In the genomic region with DNA sequence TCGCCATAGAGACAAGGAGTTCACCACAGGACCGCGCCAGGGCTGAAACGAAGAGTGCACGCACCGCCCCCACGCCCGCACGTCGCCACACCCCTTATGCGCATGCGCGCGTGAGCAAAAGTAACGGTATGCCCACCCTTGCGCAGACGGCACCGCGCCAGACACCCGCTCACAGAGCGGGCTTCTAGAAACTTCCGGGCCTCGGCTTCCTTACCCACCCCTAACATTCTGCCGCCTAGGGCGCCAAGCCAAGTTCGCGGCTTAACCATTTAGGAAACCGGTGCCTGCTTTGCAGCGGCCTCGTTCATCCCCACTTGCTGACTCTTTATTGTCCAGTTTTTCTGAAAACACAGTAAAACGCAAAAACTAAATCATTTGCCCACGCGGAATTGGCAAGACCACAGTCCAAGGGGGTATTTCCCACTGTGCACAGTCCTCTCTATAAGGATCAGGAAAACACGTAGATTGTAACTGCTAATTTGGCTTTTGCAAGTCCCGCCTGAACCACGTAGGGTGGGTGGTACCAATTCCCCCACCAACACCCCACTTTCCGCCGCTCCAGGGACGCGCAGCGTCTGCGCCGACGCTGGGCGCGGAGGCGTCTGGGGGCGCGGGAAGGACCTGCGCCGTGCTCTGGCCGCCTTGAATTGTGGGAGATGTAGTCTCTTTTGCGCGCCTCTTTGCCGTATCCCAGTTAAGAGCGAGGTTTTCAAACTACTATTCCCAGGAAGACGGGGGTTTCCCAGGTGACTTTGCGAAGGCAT, we compare ENCODE assay signal across 1 cellular context.
TF ChIP-seq lines count a peak whose summit lies in the region.

FBXO15 (minus strand) TSS at position 56 of the 764 bp plus-strand sequence; CDS start at position 7, 49 bp downstream.
A gene with protein sequence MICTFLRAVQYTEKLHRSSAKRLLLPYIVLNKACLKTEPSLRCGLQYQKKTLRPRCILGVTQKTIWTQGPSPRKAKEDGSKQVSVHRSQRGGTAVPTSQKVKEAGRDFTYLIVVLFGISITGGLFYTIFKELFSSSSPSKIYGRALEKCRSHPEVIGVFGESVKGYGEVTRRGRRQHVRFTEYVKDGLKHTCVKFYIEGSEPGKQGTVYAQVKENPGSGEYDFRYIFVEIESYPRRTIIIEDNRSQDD (plus strand): TSS at position 745 of the 764 bp plus-strand sequence. CDS start 286 bp downstream, outside the sequence.

TF ChIP-seq in HepG2, 621 proteins besides CTCF, POLR2A, EP300 and RAD21 (continued from another document and continues in another):
- TF ChIP-seq ZSCAN29 (CRISPR knock-in tag; conservative IDR thresholded peaks at IDR 0.05), result peak; percentile 57; the same call in 1 of the 2 replicates
- TF ChIP-seq ZNF10 (CRISPR knock-in tag; IDR thresholded peaks at IDR 0.05; ENCODE audit: borderline replicate concordance, low read depth), result no peak
- peak; percentile 97 for TF ChIP-seq MYPOP (CRISPR knock-in tag; IDR thresholded peaks at IDR 0.05)
- TF ChIP-seq, protein P1, sequence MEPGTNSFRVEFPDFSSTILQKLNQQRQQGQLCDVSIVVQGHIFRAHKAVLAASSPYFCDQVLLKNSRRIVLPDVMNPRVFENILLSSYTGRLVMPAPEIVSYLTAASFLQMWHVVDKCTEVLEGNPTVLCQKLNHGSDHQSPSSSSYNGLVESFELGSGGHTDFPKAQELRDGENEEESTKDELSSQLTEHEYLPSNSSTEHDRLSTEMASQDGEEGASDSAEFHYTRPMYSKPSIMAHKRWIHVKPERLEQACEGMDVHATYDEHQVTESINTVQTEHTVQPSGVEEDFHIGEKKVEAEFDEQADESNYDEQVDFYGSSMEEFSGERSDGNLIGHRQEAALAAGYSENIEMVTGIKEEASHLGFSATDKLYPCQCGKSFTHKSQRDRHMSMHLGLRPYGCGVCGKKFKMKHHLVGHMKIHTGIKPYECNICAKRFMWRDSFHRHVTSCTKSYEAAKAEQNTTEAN (CRISPR knock-in tag; conservative IDR thresholded peaks at IDR 0.05), result peak; percentile 50; the same call in 1 of the 2 replicates
- no peak for TF ChIP-seq DBP (CRISPR knock-in tag; IDR thresholded peaks at IDR 0.05; ENCODE audit: not compliant biosample characterization)
- TF ChIP-seq, protein P2, sequence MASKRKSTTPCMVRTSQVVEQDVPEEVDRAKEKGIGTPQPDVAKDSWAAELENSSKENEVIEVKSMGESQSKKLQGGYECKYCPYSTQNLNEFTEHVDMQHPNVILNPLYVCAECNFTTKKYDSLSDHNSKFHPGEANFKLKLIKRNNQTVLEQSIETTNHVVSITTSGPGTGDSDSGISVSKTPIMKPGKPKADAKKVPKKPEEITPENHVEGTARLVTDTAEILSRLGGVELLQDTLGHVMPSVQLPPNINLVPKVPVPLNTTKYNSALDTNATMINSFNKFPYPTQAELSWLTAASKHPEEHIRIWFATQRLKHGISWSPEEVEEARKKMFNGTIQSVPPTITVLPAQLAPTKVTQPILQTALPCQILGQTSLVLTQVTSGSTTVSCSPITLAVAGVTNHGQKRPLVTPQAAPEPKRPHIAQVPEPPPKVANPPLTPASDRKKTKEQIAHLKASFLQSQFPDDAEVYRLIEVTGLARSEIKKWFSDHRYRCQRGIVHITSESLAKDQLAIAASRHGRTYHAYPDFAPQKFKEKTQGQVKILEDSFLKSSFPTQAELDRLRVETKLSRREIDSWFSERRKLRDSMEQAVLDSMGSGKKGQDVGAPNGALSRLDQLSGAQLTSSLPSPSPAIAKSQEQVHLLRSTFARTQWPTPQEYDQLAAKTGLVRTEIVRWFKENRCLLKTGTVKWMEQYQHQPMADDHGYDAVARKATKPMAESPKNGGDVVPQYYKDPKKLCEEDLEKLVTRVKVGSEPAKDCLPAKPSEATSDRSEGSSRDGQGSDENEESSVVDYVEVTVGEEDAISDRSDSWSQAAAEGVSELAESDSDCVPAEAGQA (IDR thresholded peaks at IDR 0.05; ENCODE audit: low read depth), result peak; percentile 88
- TF ChIP-seq, protein P2 (CRISPR knock-in tag; IDR thresholded peaks at IDR 0.05; ENCODE audit: borderline replicate concordance), result no peak; the same call in 1 of the 2 replicates
- no peak for TF ChIP-seq SP2 (CRISPR knock-in tag; IDR thresholded peaks at IDR 0.05)
- peak; percentile 86 for TF ChIP-seq CCDC6 (CRISPR knock-in tag; IDR thresholded peaks at IDR 0.05)
- TF ChIP-seq ZNF547 (CRISPR knock-in tag; IDR thresholded peaks at IDR 0.05), result no peak; the same call in 1 of the 2 replicates
- TF ChIP-seq, protein P3, sequence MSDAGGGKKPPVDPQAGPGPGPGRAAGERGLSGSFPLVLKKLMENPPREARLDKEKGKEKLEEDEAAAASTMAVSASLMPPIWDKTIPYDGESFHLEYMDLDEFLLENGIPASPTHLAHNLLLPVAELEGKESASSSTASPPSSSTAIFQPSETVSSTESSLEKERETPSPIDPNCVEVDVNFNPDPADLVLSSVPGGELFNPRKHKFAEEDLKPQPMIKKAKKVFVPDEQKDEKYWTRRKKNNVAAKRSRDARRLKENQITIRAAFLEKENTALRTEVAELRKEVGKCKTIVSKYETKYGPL (CRISPR knock-in tag; IDR thresholded peaks at IDR 0.05), result peak; percentile 81; the same call in 1 of the 2 replicates
- TF ChIP-seq ZNF225 (CRISPR knock-in tag; IDR thresholded peaks at IDR 0.05), result peak; percentile 71; the same call in 1 of the 2 replicates
- TF ChIP-seq ATF7 (IDR thresholded peaks at IDR 0.05), result no peak
- no peak for TF ChIP-seq ATF7 (CRISPR knock-in tag; IDR thresholded peaks at IDR 0.05)
- peak; percentile 99 for TF ChIP-seq ZNF605 (CRISPR knock-in tag; IDR thresholded peaks at IDR 0.05)
- 0 out of 2 replicates have a peak, but pooled peaks have one; percentile 60 for TF ChIP-seq IRX3 (CRISPR knock-in tag; IDR thresholded peaks at IDR 0.05; ENCODE audit: borderline replicate concordance, low read depth)
- peak; percentile 46; the same call in 1 of the 2 replicates for TF ChIP-seq GFI1 (CRISPR knock-in tag; IDR thresholded peaks at IDR 0.05; ENCODE audit: borderline replicate concordance)
- TF ChIP-seq, protein P4, sequence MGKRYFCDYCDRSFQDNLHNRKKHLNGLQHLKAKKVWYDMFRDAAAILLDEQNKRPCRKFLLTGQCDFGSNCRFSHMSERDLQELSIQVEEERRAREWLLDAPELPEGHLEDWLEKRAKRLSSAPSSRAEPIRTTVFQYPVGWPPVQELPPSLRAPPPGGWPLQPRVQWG (CRISPR knock-in tag; IDR thresholded peaks at IDR 0.05; ENCODE audit: borderline replicate concordance, low read depth), result no peak
- no peak for TF ChIP-seq ARNT (IDR thresholded peaks at IDR 0.05)
- no peak for TF ChIP-seq ZSCAN21 (CRISPR knock-in tag; IDR thresholded peaks at IDR 0.05; ENCODE audit: borderline replicate concordance)
- peak; percentile 97 for TF ChIP-seq ZNF557 (CRISPR knock-in tag; IDR thresholded peaks at IDR 0.05)
- no peak for TF ChIP-seq SRSF4 (IDR thresholded peaks at IDR 0.05; ENCODE audit: low read depth, low read length, poor library complexity, severe bottlenecking)
- no peak for TF ChIP-seq ZNF460 (CRISPR knock-in tag; IDR thresholded peaks at IDR 0.05; ENCODE audit: borderline replicate concordance)
- 0 out of 2 replicates have a peak, but pooled peaks have one; percentile 17 for TF ChIP-seq SNAPC5 (CRISPR knock-in tag; IDR thresholded peaks at IDR 0.05; ENCODE audit: borderline replicate concordance)
- TF ChIP-seq ZNF543 (CRISPR knock-in tag; IDR thresholded peaks at IDR 0.05), result peak; percentile 68; the same call in 1 of the 2 replicates
- TF ChIP-seq, protein P5, sequence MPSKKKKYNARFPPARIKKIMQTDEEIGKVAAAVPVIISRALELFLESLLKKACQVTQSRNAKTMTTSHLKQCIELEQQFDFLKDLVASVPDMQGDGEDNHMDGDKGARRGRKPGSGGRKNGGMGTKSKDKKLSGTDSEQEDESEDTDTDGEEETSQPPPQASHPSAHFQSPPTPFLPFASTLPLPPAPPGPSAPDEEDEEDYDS (CRISPR knock-in tag; IDR thresholded peaks at IDR 0.05), result peak; percentile 55
- TF ChIP-seq, protein P6, sequence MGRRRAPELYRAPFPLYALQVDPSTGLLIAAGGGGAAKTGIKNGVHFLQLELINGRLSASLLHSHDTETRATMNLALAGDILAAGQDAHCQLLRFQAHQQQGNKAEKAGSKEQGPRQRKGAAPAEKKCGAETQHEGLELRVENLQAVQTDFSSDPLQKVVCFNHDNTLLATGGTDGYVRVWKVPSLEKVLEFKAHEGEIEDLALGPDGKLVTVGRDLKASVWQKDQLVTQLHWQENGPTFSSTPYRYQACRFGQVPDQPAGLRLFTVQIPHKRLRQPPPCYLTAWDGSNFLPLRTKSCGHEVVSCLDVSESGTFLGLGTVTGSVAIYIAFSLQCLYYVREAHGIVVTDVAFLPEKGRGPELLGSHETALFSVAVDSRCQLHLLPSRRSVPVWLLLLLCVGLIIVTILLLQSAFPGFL (CRISPR knock-in tag; IDR thresholded peaks at IDR 0.05), result no peak
- peak; percentile 89 for TF ChIP-seq NR2C2 (CRISPR knock-in tag; IDR thresholded peaks at IDR 0.05; ENCODE audit: borderline replicate concordance)
- TF ChIP-seq, protein P7, sequence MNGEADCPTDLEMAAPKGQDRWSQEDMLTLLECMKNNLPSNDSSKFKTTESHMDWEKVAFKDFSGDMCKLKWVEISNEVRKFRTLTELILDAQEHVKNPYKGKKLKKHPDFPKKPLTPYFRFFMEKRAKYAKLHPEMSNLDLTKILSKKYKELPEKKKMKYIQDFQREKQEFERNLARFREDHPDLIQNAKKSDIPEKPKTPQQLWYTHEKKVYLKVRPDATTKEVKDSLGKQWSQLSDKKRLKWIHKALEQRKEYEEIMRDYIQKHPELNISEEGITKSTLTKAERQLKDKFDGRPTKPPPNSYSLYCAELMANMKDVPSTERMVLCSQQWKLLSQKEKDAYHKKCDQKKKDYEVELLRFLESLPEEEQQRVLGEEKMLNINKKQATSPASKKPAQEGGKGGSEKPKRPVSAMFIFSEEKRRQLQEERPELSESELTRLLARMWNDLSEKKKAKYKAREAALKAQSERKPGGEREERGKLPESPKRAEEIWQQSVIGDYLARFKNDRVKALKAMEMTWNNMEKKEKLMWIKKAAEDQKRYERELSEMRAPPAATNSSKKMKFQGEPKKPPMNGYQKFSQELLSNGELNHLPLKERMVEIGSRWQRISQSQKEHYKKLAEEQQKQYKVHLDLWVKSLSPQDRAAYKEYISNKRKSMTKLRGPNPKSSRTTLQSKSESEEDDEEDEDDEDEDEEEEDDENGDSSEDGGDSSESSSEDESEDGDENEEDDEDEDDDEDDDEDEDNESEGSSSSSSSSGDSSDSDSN (CRISPR knock-in tag; IDR thresholded peaks at IDR 0.05), result no peak
- TF ChIP-seq CSRNP1 (CRISPR knock-in tag; IDR thresholded peaks at IDR 0.05), result 0 out of 2 replicates have a peak, but pooled peaks have one; percentile 39
- TF ChIP-seq POLR2AphosphoS5 (IDR thresholded peaks at IDR 0.05; ENCODE audit: low read depth, low read length), result peak; percentile 85
- TF ChIP-seq ZNF343 (CRISPR knock-in tag; IDR thresholded peaks at IDR 0.05), result peak; percentile 64; the same call in 1 of the 2 replicates
- no peak for TF ChIP-seq ZNF180 (CRISPR knock-in tag; IDR thresholded peaks at IDR 0.05; ENCODE audit: borderline replicate concordance, low read depth)
- peak; percentile 35; the same call in 1 of the 2 replicates for TF ChIP-seq ZNF746 (CRISPR knock-in tag; IDR thresholded peaks at IDR 0.05)
- TF ChIP-seq NFYC (CRISPR knock-in tag; IDR thresholded peaks at IDR 0.05), result 0 out of 2 replicates have a peak, but pooled peaks have one; percentile 4
- no peak for TF ChIP-seq REL (CRISPR knock-in tag; conservative IDR thresholded peaks at IDR 0.05)
- peak; percentile 40; the same call in 1 of the 2 replicates for TF ChIP-seq ZNF235 (CRISPR knock-in tag; IDR thresholded peaks at IDR 0.05; ENCODE audit: borderline replicate concordance)
- peak; percentile 87; the same call in 1 of the 2 replicates for TF ChIP-seq RFX3 (CRISPR knock-in tag; IDR thresholded peaks at IDR 0.05)
- no peak for TF ChIP-seq KDM6A (CRISPR knock-in tag; IDR thresholded peaks at IDR 0.05; ENCODE audit: low read depth)
